Comparison of ENCODE assay signal across 24 cellular contexts in genomic region chr5:29982446-29982845, GRCh38.
"Had no signal": no experiment of that assay in that cellular context is flagged by ENCODE, and none has a peak within 500 bp of the region (broad histone marks: within the 10 kb centered on the region; RNA-seq: fewer than 3 reads in every experiment).

No MANE protein-coding gene starts in this region.

- H3K79me2 ChIP-seq: parathyroid adenoma had no signal

- H3K27ac ChIP-seq: left lung, lower lobe of right lung, parathyroid adenoma, psoas muscle, right lobe of liver, tibial nerve, uterus had no signal

- H3K9ac ChIP-seq: parathyroid adenoma had no signal

- H3K27me3 ChIP-seq: left lung, right lobe of liver, tibial nerve, uterus had no signal

- H3K4me1 ChIP-seq: left lung, lower lobe of right lung, parathyroid adenoma, psoas muscle, right lobe of liver, tibial nerve, uterus had no signal

- H3K4me3 ChIP-seq: left lung, lower lobe of right lung, psoas muscle, right lobe of liver, smooth muscle cell, tibial nerve, uterus had no signal

- H2AFZ ChIP-seq: parathyroid adenoma had no signal

- DNase-seq: hypothalamus; immature natural killer cell; kidney; left colon; left lung; lower lobe of right lung; mammary epithelial cell; mesenchymal stem cell; naive thymus-derived CD8-positive, alpha-beta T cell; nucleus accumbens; psoas muscle; right lobe of liver; stimulated activated CD4-positive, alpha-beta T cell treated with anti-CD3 and anti-CD28 coated beads, Interleukin-1b, Interleukin-23, amount 100 ng/mL, for 48 hours; stimulated activated CD4-positive, alpha-beta T cell treated with anti-CD3 and anti-CD28 coated beads, Interleukin-2, amount 100 ng/mL, for 48 hours; stimulated activated CD4-positive, alpha-beta T cell treated with anti-CD3 and anti-CD28 coated beads, Interleukin-4, amount 100 ng/mL, for 4 hours; stimulated activated CD8-positive, alpha-beta memory T cell treated with anti-CD3 and anti-CD28 coated beads, Interleukin-4, amount 100 ng/mL, for 48 hours; stimulated activated naive CD4-positive, alpha-beta T cell treated with Interleukin-2 at 50 U/mL for 16 hours; stimulated activated naive CD8-positive, alpha-beta T cell treated with anti-CD3 and anti-CD28 coated beads, Interleukin-15, amount 100 ng/mL, for 72 hours; substantia nigra; uterus had no signal

- ATAC-seq: left colon; left lung; lower lobe of right lung; naive thymus-derived CD8-positive, alpha-beta T cell; psoas muscle; right lobe of liver; stimulated activated memory B cell treated with anti-CD40 and anti-IgM and Interleukin-4, amounts not matched to agents 10 μg/mL and 1 μg/mL and 100 μg/mL, for 72 hours; stimulated activated naive CD8-positive, alpha-beta T cell treated with anti-CD3 and anti-CD28 coated beads, Interleukin-15, amount 100 ng/mL, for 72 hours had no signal

- H3K36me3 ChIP-seq: left lung, lower lobe of right lung, right lobe of liver, tibial nerve, uterus had no signal

- H3K4me2 ChIP-seq: smooth muscle cell had no signal

- H3K9me3 ChIP-seq: left lung, lower lobe of right lung, psoas muscle, right lobe of liver, tibial nerve, uterus had no signal
